In the genomic region with DNA sequence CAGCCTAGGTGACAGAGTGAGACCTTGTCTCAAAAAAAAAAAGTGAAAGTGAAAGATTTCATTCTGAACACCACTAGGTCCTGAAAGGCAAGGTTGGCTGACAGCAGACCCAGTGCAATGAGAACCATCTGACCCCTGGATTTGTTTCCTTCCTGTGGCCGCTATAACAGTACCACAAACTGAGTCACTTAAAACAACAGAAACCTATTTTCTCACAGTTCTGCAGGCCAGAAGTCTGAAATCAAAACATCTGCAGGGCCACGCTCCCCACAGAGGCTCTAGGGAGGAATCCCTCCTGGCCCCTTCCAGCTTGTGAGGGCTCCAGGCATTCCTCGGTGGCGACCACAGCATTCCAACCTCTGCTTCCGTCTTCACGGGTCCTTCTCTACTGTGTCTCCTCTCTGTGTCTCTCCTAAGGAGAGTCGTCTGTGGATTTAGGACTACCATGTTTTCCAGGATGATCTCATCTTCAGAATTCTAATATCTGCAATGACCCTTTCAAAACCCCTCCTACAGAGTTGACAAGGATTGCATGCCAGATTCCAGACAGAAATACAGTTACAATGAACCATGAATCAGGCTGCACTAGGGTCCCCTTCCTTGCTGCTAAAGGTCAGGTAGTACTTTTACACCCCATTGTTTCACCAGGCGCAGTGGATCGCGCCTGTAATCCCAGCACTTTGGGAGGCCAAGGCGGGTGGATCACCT, we compare ENCODE assay signal across 8 cellular contexts.
DNase-seq lines count a peak whose midpoint lies in the region; ATAC-seq, FAIRE-seq and TF ChIP-seq lines count a peak whose summit lies in the region.
"Not testable (repeated sequence)": the region's sequence is repeated elsewhere in the genome, so short reads cannot be mapped to it uniquely, and the experiment has no call there.

No MANE protein-coding gene starts in this region.

- SMC1A ChIA-PET in GM12878 (lab: Charles Lee; ENCODE audit: uncharacterized antibody, unreplicated experiment): interaction anchor here (1.0 to 1.2 kb wide), 2 partner anchors 16 to 21 kb away, joined by 3 read pairs; no protein-coding TSS in a partner anchor

- in situ Hi-C loops in GM12878 (cut with MboI): not testable (repeated sequence)

- TF ChIP-seq CTCF in HCT116 (IDR thresholded peaks at IDR 0.05 in 2 of 3, conservative IDR thresholded peaks at IDR 0.05 in 1 of 3; ENCODE audit: borderline replicate concordance in 1 of 3, insufficient read depth in 1 of 3, low read depth in 2 of 3, low read length in 2 of 3); GM12878 (IDR thresholded peaks at IDR 0.05 in 2 of 3, conservative IDR thresholded peaks at IDR 0.05 in 1 of 3; ENCODE audit: control insufficient read depth in 2 of 3, extremely low read depth in 1 of 3, insufficient read depth in 1 of 3, low read depth in 3 of 3, low read length in 3 of 3): not testable (repeated sequence)

- H3K9me3 ChIP-seq in HCT116 (ENCODE audit: control insufficient read depth in 1 of 2, insufficient read depth in 1 of 2, low read depth in 1 of 2, low read length in 2 of 2); HUES48 (ENCODE audit: control insufficient read depth, insufficient read depth, low read length); T-helper 17 cell (ENCODE audit: control insufficient read depth, low read length, poor library complexity, severe bottlenecking); GM12878 (replicated peaks; ENCODE audit: control insufficient read depth, insufficient read depth, low read length): not testable (repeated sequence)

- not testable (repeated sequence) for H3K27me3 ChIP-seq in HCT116 (ENCODE audit: insufficient read depth, low read length); HUES48 (ENCODE audit: control insufficient read depth, insufficient read depth, low read length); GM12878 (replicated peaks in 1 of 2; ENCODE audit: control insufficient read depth in 2 of 2, insufficient read depth in 2 of 2, low read length in 1 of 2)

- not testable (repeated sequence) for H3K27ac Mint-ChIP-seq in T-helper 17 cell

- CTCF ChIA-PET in HCT116 (lab: Charles Lee): not testable (repeated sequence)
- CTCF ChIA-PET in GM12878 (lab: Yijun Ruan, JAX): interaction anchor here (1.7 kb wide), 1 partner anchor 84 kb away, joined by 5 read pairs; no protein-coding TSS in a partner anchor

- not testable (repeated sequence) for H3K9ac ChIP-seq in HCT116 (ENCODE audit: low read length); HUES48 (ENCODE audit: low read depth, low read length)
- peak overlapping the region; percentile 1; the same call in 1 of the 2 replicates for H3K9ac ChIP-seq in GM12878 (ENCODE audit: control insufficient read depth, insufficient read depth, low read length)

- ATAC-seq in GM18907 (IDR thresholded peaks at IDR 0.05; ENCODE audit: unreplicated experiment) (peak; percentile 82), HCT116 (peak; percentile 45; the same call in 1 of the 2 replicates), T-helper 17 cell (peak; percentile 16), GM12878 (peak; percentile 99), left cardiac atrium (peak; percentile 53 to 87)

- TF ChIP-seq EP300 in GM12878 (IDR thresholded peaks at IDR 0.05; ENCODE audit: borderline replicate concordance in 1 of 2, control insufficient read depth in 1 of 2, low read depth in 2 of 2, low read length in 2 of 2): 0 out of 4 replicates have a peak, but pooled peaks of 1 of the 2 experiments have one; percentile 19

- H2AFZ ChIP-seq in HCT116 (ENCODE audit: low read depth, low read length, poor library complexity, severe bottlenecking): not testable (repeated sequence)
- peak overlapping the region; percentile 29 for H2AFZ ChIP-seq in GM12878 (ENCODE audit: control insufficient read depth, low read depth, low read length)

- H3K27ac ChIP-seq in HCT116 (ENCODE audit: low read depth, low read length): not testable (repeated sequence)
- H3K27ac ChIP-seq in HUES48 (ENCODE audit: low read depth, low read length) (peak overlapping the region; percentile 8), GM12878 (ENCODE audit: control insufficient read depth, insufficient read depth) (peak overlapping the region; percentile 56)

- RAD21 ChIA-PET in HCT116 (lab: Charles Lee; ENCODE audit: low non-redundant PET in 1 of 2, low total read pairs in 2 of 2, uncharacterized antibody in 2 of 2, unreplicated experiment in 2 of 2); GM12878 (lab: Charles Lee; ENCODE audit: unreplicated experiment): not testable (repeated sequence)

- H4K20me1 ChIP-seq in HCT116 (ENCODE audit: insufficient read depth); GM12878 (ENCODE audit: control insufficient read depth, insufficient read depth): not testable (repeated sequence)

- not testable (repeated sequence) for H3K79me2 ChIP-seq in HCT116 (ENCODE audit: insufficient read depth, low read length); GM12878 (ENCODE audit: control insufficient read depth, insufficient read depth, low read length)

- intact Hi-C loops in HCT116 (cut with micrococcal nuclease); left cardiac atrium (cut with DNase I): not testable (repeated sequence)
- intact Hi-C loops in GM12878 (cut with micrococcal nuclease; ENCODE audit: unreplicated experiment): loop anchor here (10.0 kb wide), 1 partner anchor 59 kb away; no protein-coding TSS in a partner anchor

- not testable (repeated sequence) for H3K4me3 Mint-ChIP-seq in T-helper 17 cell

- H3K4me2 ChIP-seq in HCT116 (ENCODE audit: low read length) (peak overlapping the region; percentile 8), GM12878 (ENCODE audit: control insufficient read depth, insufficient read depth) (peak overlapping the region; percentile 66)

- POLR2A ChIA-PET in HCT116 (lab: Charles Lee): not testable (repeated sequence)
- POLR2A ChIA-PET in GM12878 (lab: Charles Lee): interaction anchor here (0.7 kb wide), 1 partner anchor 28 kb away, joined by 4 read pairs; no protein-coding TSS in a partner anchor

- not testable (repeated sequence) for BruUV-seq in HCT116 (replicated peaks; lab: Mats Ljungman, UMichigan); GM12878 (replicated peaks; lab: Mats Ljungman, UMichigan)

- DNase-seq in AG20443 (ENCODE audit: low spot score) (peak; percentile 71), GM12878 (ENCODE audit: low read depth, low spot score) (peak; percentile 84), renal cortical epithelial cell (ENCODE audit: low read depth) (peak; percentile 87)
- DNase-seq in HCT116 (ENCODE audit: low read depth, low spot score); T-helper 17 cell; left cardiac atrium: not testable (repeated sequence)

- not testable (repeated sequence) for TF ChIP-seq RAD21 in HCT116 (IDR thresholded peaks at IDR 0.05; ENCODE audit: low read depth); GM12878 (IDR thresholded peaks at IDR 0.05; ENCODE audit: insufficient read depth, low read depth, low read length)

- not testable (repeated sequence) for H3K9me2 ChIP-seq in HCT116 (ENCODE audit: insufficient read depth)

- H3K4me1 Mint-ChIP-seq in T-helper 17 cell: not testable (repeated sequence)

- H3K36me3 Mint-ChIP-seq in T-helper 17 cell (ENCODE audit: low read depth): not testable (repeated sequence)

- WGBS in GM12878 (ENCODE audit: insufficient coverage, insufficient replicate concordance, low lambda C conversion rate, missing lambda C conversion rate): 39% methylated on average over 11 of the region's 11 CpGs

- not testable (repeated sequence) for TF ChIP-seq POLR2A in HCT116 (IDR thresholded peaks at IDR 0.05; ENCODE audit: borderline replicate concordance, extremely low read depth, insufficient read depth, insufficient read length); GM12878 (IDR thresholded peaks at IDR 0.05; ENCODE audit: low read depth, low read length)

- H3K4me1 ChIP-seq in HCT116 (ENCODE audit: control insufficient read depth in 1 of 2, insufficient read depth in 2 of 2, low read length in 2 of 2): peaks cover 2 to 16% of the 10 kb centered on the region in 2 experiments; a peak in 3 of 4 replicates
- not testable (repeated sequence) for H3K4me1 ChIP-seq in HUES48 (ENCODE audit: control insufficient read depth, insufficient read depth, low read length); GM12878 (ENCODE audit: control insufficient read depth, insufficient read depth, low read length)

- H3K27me3 Mint-ChIP-seq in T-helper 17 cell: not testable (repeated sequence)

- FAIRE-seq in GM12878 (lab: Jason Lieb, UNC): peak; percentile 47

- H3K36me3 ChIP-seq in HCT116 (ENCODE audit: control insufficient read depth in 1 of 2, insufficient read depth in 2 of 2, low read length in 2 of 2); HUES48 (ENCODE audit: control insufficient read depth, insufficient read depth, low read length); GM12878 (ENCODE audit: control insufficient read depth in 2 of 2, insufficient read depth in 2 of 2, low read length in 1 of 2): not testable (repeated sequence)

- not testable (repeated sequence) for H3K4me3 ChIP-seq in HCT116 (replicated peaks in 1 of 2; ENCODE audit: low read depth in 1 of 2, low read length in 2 of 2); HUES48 (ENCODE audit: low read depth, low read length)
- H3K4me3 ChIP-seq in GM12878: peak overlapping the region; percentile 40; the same call in 1 of the 2 replicates

TF ChIP-seq in GM12878, 131 proteins besides CTCF, POLR2A, EP300 and RAD21 (continues in another document):
- TF ChIP-seq RUNX3 (IDR thresholded peaks at IDR 0.05; ENCODE audit: low read length): peak; percentile 74
- peak in 1 of 2 experiments; percentile 15; a peak in 1 of 4 replicates for TF ChIP-seq ETV6 (conservative IDR thresholded peaks at IDR 0.05 in 1 of 2, IDR thresholded peaks at IDR 0.05 in 1 of 2; ENCODE audit: borderline replicate concordance in 1 of 2, low read depth in 1 of 2)
- peak; percentile 58 for TF ChIP-seq MEF2B (IDR thresholded peaks at IDR 0.05; ENCODE audit: partially characterized antibody, poor library complexity, severe bottlenecking)
- TF ChIP-seq TCF12 (IDR thresholded peaks at IDR 0.05; ENCODE audit: low read depth, low read length): 0 out of 2 replicates have a peak, but pooled peaks have one; percentile 22
- TF ChIP-seq PAX5 (IDR thresholded peaks at IDR 0.05; ENCODE audit: borderline replicate concordance, low read depth, low read length): 0 out of 2 replicates have a peak, but pooled peaks have one; percentile 14

Comparison
In these comparisons a context has a peak if more than half of its experiments do, and no peak if none do; other contexts are left out.
1. ATAC-seq: peak in every context shown above with its lines; median percentile 99 in GM12878; 82 in GM18907; 70 in left cardiac atrium; 45 in HCT116; 16 in T-helper 17 cell.